In genomic region chr19:35562336-35562735, GRCh38 we compare ENCODE assay signal across 20 cellular contexts. TPM values are rescaled to one million over a fixed set of nuclear protein-coding genes. Genes with fewer than 3 reads are reported as not detected.
A peak's percentile ranks its signal among the peaks of the same experiment; 100 is the strongest.
DNase-seq lines count a peak whose midpoint lies in the region; ATAC-seq and TF ChIP-seq lines count a peak whose summit lies in the region.
"Had no signal": no experiment of that assay in that cellular context is flagged by ENCODE, and none has a peak within 500 bp of the region (broad histone marks: within the 10 kb centered on the region; RNA-seq: fewer than 3 reads in every experiment).

No MANE protein-coding gene starts in this region.

- H3K27me3 Mint-ChIP-seq in natural killer cell treated with Interleukin-12 subunit alpha and Interleukin-12 subunit beta and Interleukin-15 and Interleukin-18, amount 100 ng/mL, for 72 hours: peaks cover 25 to 41% of the 10 kb centered on the region in 2 donors
- H3K27me3 Mint-ChIP-seq in natural killer cell (ENCODE audit: low read depth in 2 of 2): peaks cover 14 to 48% of the 10 kb centered on the region in 2 donors

- peaks cover 5 to 22% (median 15%) of the 10 kb centered on the region in 6 donors for H3K4me1 ChIP-seq in spleen

- H3K27ac Mint-ChIP-seq in natural killer cell treated with Interleukin-12 subunit alpha and Interleukin-12 subunit beta and Interleukin-15 and Interleukin-18, amount 100 ng/mL, for 72 hours: no peak overlapping the region
- H3K27ac Mint-ChIP-seq in natural killer cell: no peak overlapping the region
- H3K27ac Mint-ChIP-seq: CD14-positive monocyte; CD4-positive, alpha-beta memory T cell had no signal

- no peaks in the 10 kb centered on the region for H3K36me3 ChIP-seq in spleen
- H3K36me3 ChIP-seq: BLaER1 had no signal

- H3K4me3 Mint-ChIP-seq in natural killer cell treated with Interleukin-12 subunit alpha and Interleukin-12 subunit beta and Interleukin-15 and Interleukin-18, amount 100 ng/mL, for 72 hours: no peak overlapping the region
- H3K4me3 Mint-ChIP-seq in natural killer cell: no peak overlapping the region
- H3K4me3 Mint-ChIP-seq: CD4-positive, alpha-beta memory T cell had no signal

- no peaks in the 10 kb centered on the region for H3K9me3 ChIP-seq in spleen
- H3K9me3 ChIP-seq: BLaER1 had no signal

- ATAC-seq in natural killer cell treated with Interleukin-12 subunit alpha and Interleukin-12 subunit beta and Interleukin-15 and Interleukin-18, amount 100 ng/mL, for 72 hours: no peak
- no peak for ATAC-seq in natural killer cell

- H3K27ac ChIP-seq in spleen: no peak overlapping the region
- H3K27ac ChIP-seq: 22Rv1, BLaER1, GM23248 had no signal

- no peak for TF ChIP-seq POLR2A in spleen (IDR thresholded peaks at IDR 0.05)

- 57 to 71% (median 66%) methylated on average over 11 to 17 of the region's 17 CpGs for WGBS in spleen, 5 donors

- H3K4me3 ChIP-seq in spleen: no peak overlapping the region
- H3K4me3 ChIP-seq: BLaER1, GM23248 had no signal

- peaks cover 2 to 12% of the 10 kb centered on the region in 2 donors for H3K4me1 Mint-ChIP-seq in natural killer cell treated with Interleukin-12 subunit alpha and Interleukin-12 subunit beta and Interleukin-15 and Interleukin-18, amount 100 ng/mL, for 72 hours (ENCODE audit: low read depth in 2 of 2)
- peaks cover under 1 to 13% of the 10 kb centered on the region in 2 donors for H3K4me1 Mint-ChIP-seq in natural killer cell

- peaks cover under 1% of the 10 kb centered on the region for H3K36me3 Mint-ChIP-seq in natural killer cell treated with Interleukin-12 subunit alpha and Interleukin-12 subunit beta and Interleukin-15 and Interleukin-18, amount 100 ng/mL, for 72 hours
- H3K36me3 Mint-ChIP-seq in natural killer cell: no peaks in the 10 kb centered on the region
- H3K36me3 Mint-ChIP-seq: CD14-positive monocyte; CD4-positive, alpha-beta memory T cell had no signal

- intact Hi-C loops in natural killer cell (cut with micrococcal nuclease) (no loop called here), spleen (cut with DNase I; ENCODE audit: low total_unique reads) (no loop called here)

- no peaks in the 10 kb centered on the region for H3K9me3 Mint-ChIP-seq in natural killer cell treated with Interleukin-12 subunit alpha and Interleukin-12 subunit beta and Interleukin-15 and Interleukin-18, amount 100 ng/mL, for 72 hours
- no peaks in the 10 kb centered on the region for H3K9me3 Mint-ChIP-seq in natural killer cell

- peaks cover 0 to 78% (median 37%) of the 10 kb centered on the region in 7 donors for H3K27me3 ChIP-seq in spleen (replicated peaks in 1 of 7)
- H3K27me3 ChIP-seq: BLaER1 had no signal

- TF ChIP-seq CTCF in natural killer cell (IDR thresholded peaks at IDR 0.05) (no peak), spleen (IDR thresholded peaks at IDR 0.05 in 8 of 11, conservative IDR thresholded peaks at IDR 0.05 in 3 of 11) (no peak)

- DNase-seq in DMS 273 (lab: John Stamatoyannopoulos, UW; ENCODE audit: unreplicated experiment): peak; percentile 41
- DNase-seq in DMS 273 treated with DMSO at 0.1 percent for 48 hours (lab: John Stamatoyannopoulos, UW): no peak
- DNase-seq in natural killer cell treated with Interleukin-12 subunit alpha and Interleukin-12 subunit beta and Interleukin-15 and Interleukin-18, amount 100 ng/mL, for 72 hours (ENCODE audit: low spot score): peak; percentile 54
- DNase-seq in natural killer cell: no peak
- peak; percentile 50 for DNase-seq in islet precursor cell
- DNase-seq in spleen: peak; percentile 59
- no peak for DNase-seq in NCI-H748 (lab: John Stamatoyannopoulos, UW; ENCODE audit: unreplicated experiment)
- no peak for DNase-seq in activated CD4-positive, alpha-beta T cell treated with anti-CD3 and anti-CD28 coated beads for 4 hours
- DNase-seq: CD4-positive, alpha-beta memory T cell; DMS53; DND-41; EL; GM23248; HCEC 1CT had no signal

RNA-seq across cellular contexts. Expression of gene ATP4A, which starts 1.1 kb away (rescaled TPM):
- not detected for total RNA-seq in natural killer cell treated with Interleukin-12 subunit alpha and Interleukin-12 subunit beta and Interleukin-15 and Interleukin-18, amount 100 ng/mL, for 72 hours
- not detected for total RNA-seq in natural killer cell
- not detected for total RNA-seq in spleen
- polyA plus RNA-seq in spleen: not detected
- total RNA-seq: A673; CD4-positive, alpha-beta memory T cell; G401; GM23248 had no signal
- polyA plus RNA-seq: AG04450; CD14-positive monocyte; CD4-positive, alpha-beta memory T cell; GM23248 had no signal

RNA-seq across cellular contexts. Expression of gene TMEM147, which starts 16.9 kb away (rescaled TPM):
- 10 to 100 TPM; 25.3 to 34.4 TPM for total RNA-seq in natural killer cell treated with Interleukin-12 subunit alpha and Interleukin-12 subunit beta and Interleukin-15 and Interleukin-18, amount 100 ng/mL, for 72 hours
- 10 to 100 TPM; 30.6 to 37.9 (median 31.2) TPM for total RNA-seq in natural killer cell
- total RNA-seq in spleen: 10 to 100 TPM; 47.6 to 67.7 (median 50.4) TPM
- 10 to 100 TPM; 57.9 to 88.7 (median 78.7) TPM for polyA plus RNA-seq in spleen

RNA-seq across cellular contexts. Expression of gene PMIS2, which starts 23.6 kb away (rescaled TPM):
- total RNA-seq in natural killer cell treated with Interleukin-12 subunit alpha and Interleukin-12 subunit beta and Interleukin-15 and Interleukin-18, amount 100 ng/mL, for 72 hours: not detected
- not detected for total RNA-seq in natural killer cell
- not detected for total RNA-seq in spleen
- polyA plus RNA-seq in spleen: not detected
- total RNA-seq: A673; CD4-positive, alpha-beta memory T cell; G401; GM23248 had no signal
- polyA plus RNA-seq: AG04450; CD14-positive monocyte; CD4-positive, alpha-beta memory T cell; GM23248 had no signal

RNA-seq across cellular contexts. Expression of gene GAPDHS, which starts 29.1 kb away (rescaled TPM):
- total RNA-seq in natural killer cell treated with Interleukin-12 subunit alpha and Interleukin-12 subunit beta and Interleukin-15 and Interleukin-18, amount 100 ng/mL, for 72 hours: not detected
- total RNA-seq in natural killer cell: not detected
- under 1 TPM in 1 of 7 donors, not detected in 6; 0.17 TPM for total RNA-seq in spleen
- under 1 TPM in 2 of 3 donors, not detected in 1; 0.13 to 0.14 TPM for polyA plus RNA-seq in spleen
- total RNA-seq: A673; CD4-positive, alpha-beta memory T cell; G401; GM23248 had no signal
- polyA plus RNA-seq: AG04450; CD14-positive monocyte; CD4-positive, alpha-beta memory T cell; GM23248 had no signal

RNA-seq across cellular contexts. Expression of gene SBSN, which starts 34.2 kb away (rescaled TPM):
- not detected for total RNA-seq in natural killer cell treated with Interleukin-12 subunit alpha and Interleukin-12 subunit beta and Interleukin-15 and Interleukin-18, amount 100 ng/mL, for 72 hours
- not detected for total RNA-seq in natural killer cell
- total RNA-seq in spleen: not detected
- polyA plus RNA-seq in spleen: under 1 TPM; 0.05 to 0.33 (median 0.19) TPM
- total RNA-seq: A673; CD4-positive, alpha-beta memory T cell; G401 had no signal
- polyA plus RNA-seq: CD14-positive monocyte; CD4-positive, alpha-beta memory T cell had no signal

Comparison
In these comparisons a context has a peak if more than half of its experiments do, and no peak if none do; other contexts are left out.
1. DNase-seq: peak in DMS 273 (single experiment), natural killer cell treated with Interleukin-12 subunit alpha and Interleukin-12 subunit beta and Interleukin-15 and Interleukin-18, amount 100 ng/mL, for 72 hours (single experiment), islet precursor cell (single experiment) and spleen (single experiment); none in DMS 273 treated with DMSO at 0.1 percent for 48 hours (single experiment), natural killer cell (single experiment), NCI-H748 (single experiment) and activated CD4-positive, alpha-beta T cell treated with anti-CD3 and anti-CD28 coated beads for 4 hours (0 of 2).